Comparison of ENCODE assay signal across 8 cellular contexts in genomic region chr17:40322417-40323315, GRCh38. TPM values are rescaled to one million over a fixed set of nuclear protein-coding genes. Genes with fewer than 3 reads are reported as not detected.
DNase-seq lines count a peak whose midpoint lies in the region; ATAC-seq, FAIRE-seq and TF ChIP-seq lines count a peak whose summit lies in the region.

No MANE protein-coding gene starts in this region.

- H3K9me3 Mint-ChIP-seq in activated T-cell treated with anti-CD3 and anti-CD28 coated beads, Interleukin-2, amount 50 U/mL, for 4 hours: no peaks in the 10 kb centered on the region

- peak overlapping the region; percentile 84 for H3K27ac ChIP-seq in PC-3 (ENCODE audit: low read length)
- peak overlapping the region; percentile 95 for H3K27ac ChIP-seq in fibroblast of lung (ENCODE audit: insufficient read depth, low read length)
- peak overlapping the region; percentile 99 for H3K27ac ChIP-seq in osteoblast (ENCODE audit: low read depth, low read length)
- H3K27ac ChIP-seq in suprapubic skin: peak overlapping the region; percentile 96

- peak overlapping the region; percentile 53 for H3K4me3 ChIP-seq in PC-3 (ENCODE audit: low read length)
- H3K4me3 ChIP-seq in fibroblast of lung (replicated peaks in 1 of 4; ENCODE audit: control extremely low read depth in 1 of 4, insufficient read depth in 1 of 4, low read depth in 3 of 4, low read length in 4 of 4): peak overlapping the region; percentile 1 to 99 (median 30)
- peak overlapping the region; percentile 86 for H3K4me3 ChIP-seq in osteoblast (ENCODE audit: insufficient read depth, low read length)
- peak overlapping the region; percentile 95 for H3K4me3 ChIP-seq in suprapubic skin

- H3K36me3 ChIP-seq in PC-3 (ENCODE audit: low read depth, low read length) (no peaks in the 10 kb centered on the region), fibroblast of lung (ENCODE audit: control insufficient read depth, insufficient read depth, low read length) (no peaks in the 10 kb centered on the region), osteoblast (ENCODE audit: insufficient read depth, low read length) (no peaks in the 10 kb centered on the region), suprapubic skin (no peaks in the 10 kb centered on the region)

- peaks cover 2% of the 10 kb centered on the region for H3K36me3 Mint-ChIP-seq in activated T-cell treated with anti-CD3 and anti-CD28 coated beads, Interleukin-2, amount 50 U/mL, for 4 hours (ENCODE audit: insufficient read depth)

- CTCF ChIA-PET in PC-3 (lab: Charles Lee): no interaction called here

- no peaks in the 10 kb centered on the region for H3K27me3 Mint-ChIP-seq in activated T-cell treated with anti-CD3 and anti-CD28 coated beads, Interleukin-2, amount 50 U/mL, for 4 hours (ENCODE audit: low read depth)

- WGBS in suprapubic skin: 10% methylated on average over 13 of the region's 16 CpGs

- TF ChIP-seq EP300 in suprapubic skin (IDR thresholded peaks at IDR 0.05): no peak

- H3K4me3 Mint-ChIP-seq in activated T-cell treated with anti-CD3 and anti-CD28 coated beads, Interleukin-2, amount 50 U/mL, for 4 hours: peak overlapping the region; percentile 98

- H3K27me3 ChIP-seq in PC-3 (ENCODE audit: low read length) (no peaks in the 10 kb centered on the region), fibroblast of lung (ENCODE audit: control insufficient read depth, insufficient read depth, low read length) (no peaks in the 10 kb centered on the region), osteoblast (ENCODE audit: insufficient read depth, low read length) (no peaks in the 10 kb centered on the region), suprapubic skin (no peaks in the 10 kb centered on the region)

- no peaks in the 10 kb centered on the region for H3K9me2 ChIP-seq in PC-3 (replicated peaks; ENCODE audit: low read length)

- no peaks in the 10 kb centered on the region for H3F3A ChIP-seq in PC-3 (ENCODE audit: low read length, unreplicated experiment)

- intact Hi-C loops in PC-3 (cut with micrococcal nuclease): no loop called here

- H3K9ac ChIP-seq in PC-3 (ENCODE audit: low read length): peak overlapping the region; percentile 62
- H3K9ac ChIP-seq in fibroblast of lung (ENCODE audit: insufficient read depth, low read length): peak overlapping the region; percentile 71

- peak; percentile 81 for DNase-seq in GM12892 (ENCODE audit: insufficient read length)
- DNase-seq in PC-3: peak; percentile 62
- DNase-seq in activated T-cell treated with anti-CD3 and anti-CD28 coated beads, Interleukin-2, amount 50 U/mL, for 4 hours: peak; percentile 73
- peak; percentile 74 to 78 for DNase-seq in fibroblast of lung (ENCODE audit: low read depth in 2 of 2)
- peak; percentile 96 for DNase-seq in osteoblast (ENCODE audit: insufficient read length, low spot score, missing footprints)
- peak; percentile 93 for DNase-seq in suprapubic skin (ENCODE audit: low spot score in 2 of 2)

- H3K4me2 ChIP-seq in PC-3 (ENCODE audit: low read length) (peak overlapping the region; percentile 77), fibroblast of lung (ENCODE audit: extremely low read depth, insufficient read depth, low read length) (peak overlapping the region; percentile 53), osteoblast (ENCODE audit: insufficient read depth, low read length) (peak overlapping the region; percentile 97)

- ATAC-seq in HG02763 (IDR thresholded peaks at IDR 0.05; ENCODE audit: unreplicated experiment): peak; percentile 36
- peak; percentile 16 for ATAC-seq in PC-3
- peak; percentile 27 to 33 for ATAC-seq in activated T-cell treated with anti-CD3 and anti-CD28 coated beads, Interleukin-2, amount 50 U/mL, for 4 hours
- ATAC-seq in HG03565 (IDR thresholded peaks at IDR 0.05; ENCODE audit: unreplicated experiment): no peak

- H4K20me1 ChIP-seq in PC-3 (ENCODE audit: low read length) (peaks cover 10% of the 10 kb centered on the region; the same call in 1 of the 2 replicates), fibroblast of lung (ENCODE audit: control insufficient read depth, extremely low read depth, insufficient read depth, low read length) (no peaks in the 10 kb centered on the region), osteoblast (ENCODE audit: insufficient read depth, low read length) (peaks cover 60% of the 10 kb centered on the region)

- H3K79me2 ChIP-seq in PC-3 (ENCODE audit: low read length) (peaks cover 96% of the 10 kb centered on the region), fibroblast of lung (ENCODE audit: control insufficient read depth, insufficient read depth, low read length) (peaks cover 82% of the 10 kb centered on the region), osteoblast (ENCODE audit: insufficient read depth, low read length) (peaks cover 95% of the 10 kb centered on the region)

- peak; percentile 95 for FAIRE-seq in GM12892 (lab: Jason Lieb, UNC)

- BruUV-seq in PC-3 (replicated peaks; lab: Mats Ljungman, UMichigan): no TSS peak

- H2AFZ ChIP-seq in PC-3 (ENCODE audit: low read length): peak overlapping the region; percentile 46; the same call in 1 of the 2 replicates
- no peak overlapping the region for H2AFZ ChIP-seq in fibroblast of lung (ENCODE audit: low read length)
- H2AFZ ChIP-seq in osteoblast (ENCODE audit: low read length): peak overlapping the region; percentile 67

- H3K9me3 ChIP-seq in PC-3 (ENCODE audit: low read length) (no peaks in the 10 kb centered on the region), fibroblast of lung (ENCODE audit: control insufficient read depth, insufficient read depth, low read depth, low read length) (no peaks in the 10 kb centered on the region), osteoblast (ENCODE audit: low read depth, low read length) (no peaks in the 10 kb centered on the region), suprapubic skin (no peaks in the 10 kb centered on the region)

- peaks cover 75% of the 10 kb centered on the region for H3K4me1 Mint-ChIP-seq in activated T-cell treated with anti-CD3 and anti-CD28 coated beads, Interleukin-2, amount 50 U/mL, for 4 hours (ENCODE audit: low read depth)

- peak; percentile 84; the same call in 1 of the 2 replicates for TF ChIP-seq POLR2A in GM12892 (IDR thresholded peaks at IDR 0.05; ENCODE audit: low read depth, low read length)
- TF ChIP-seq POLR2A in suprapubic skin (IDR thresholded peaks at IDR 0.05): peak in 1 of 2 donors; percentile 50

- peaks cover 43% of the 10 kb centered on the region for H3K4me1 ChIP-seq in PC-3 (ENCODE audit: insufficient read depth, low read length)
- H3K4me1 ChIP-seq in fibroblast of lung (ENCODE audit: control insufficient read depth, extremely low read depth, insufficient read depth, low read length): peaks cover 66% of the 10 kb centered on the region
- H3K4me1 ChIP-seq in osteoblast (ENCODE audit: insufficient read depth, low read length): peaks cover 84% of the 10 kb centered on the region
- peaks cover 94% of the 10 kb centered on the region for H3K4me1 ChIP-seq in suprapubic skin

- POLR2A ChIA-PET in PC-3 (lab: Charles Lee; ENCODE audit: unreplicated experiment): no interaction called here

- TF ChIP-seq CTCF in PC-3 (conservative IDR thresholded peaks at IDR 0.05; ENCODE audit: low read depth, low read length) (no peak), fibroblast of lung (conservative IDR thresholded peaks at IDR 0.05 in 1 of 2, IDR thresholded peaks at IDR 0.05 in 1 of 2; ENCODE audit: low read depth in 1 of 2, low read length in 2 of 2) (no peak), osteoblast (IDR thresholded peaks at IDR 0.05; ENCODE audit: extremely low read depth, low read depth, low read length) (no peak), suprapubic skin (IDR thresholded peaks at IDR 0.05) (no peak)

RNA-seq across cellular contexts. Expression of gene RARA, which starts 13.7 kb away (rescaled TPM):
- polyA plus RNA-seq in GM12892 (2012; ENCODE audit: missing spikeins): 24.3 TPM
- total RNA-seq in PC-3 (2014; rRNA removed) (19.6 and 23.8 TPM in 2 replicates), fibroblast of lung (7.8 and 10.5 TPM in 2 replicates), osteoblast (31.1 and 32.4 TPM in 2 replicates), suprapubic skin (10 to 100 TPM; 19.4 to 32.1 (median 28.3) TPM)
- total RNA-seq in activated T-cell treated with anti-CD3 and anti-CD28 coated beads, Interleukin-2, amount 50 U/mL, for 4 hours: 10 to 100 TPM; 46.5 to 61.9 (median 48.7) TPM
- 7.0 and 7.6 TPM in 2 replicates for polyA plus RNA-seq in fibroblast of lung
- 27.6 and 29.8 TPM in 2 replicates for polyA plus RNA-seq in fibroblast of lung (2012)
- polyA minus RNA-seq in fibroblast of lung (ENCODE audit: low replicate concordance): 39.2 and 44.6 TPM in 2 replicates

RNA-seq across cellular contexts. Expression of gene CDC6, which starts 35.0 kb away (rescaled TPM):
- polyA plus RNA-seq in GM12892 (2012; ENCODE audit: missing spikeins): 39.5 TPM
- total RNA-seq in PC-3 (2014; rRNA removed) (48.9 and 58.3 TPM in 2 replicates), fibroblast of lung (1.3 and 4.5 TPM in 2 replicates), osteoblast (5.1 and 8.3 TPM in 2 replicates), suprapubic skin (1 to 10 TPM; 2.7 to 5.3 (median 3.3) TPM)
- 10 to 100 TPM; 67.3 to 94.0 (median 83.6) TPM for total RNA-seq in activated T-cell treated with anti-CD3 and anti-CD28 coated beads, Interleukin-2, amount 50 U/mL, for 4 hours
- polyA plus RNA-seq in fibroblast of lung: 16.3 and 45.4 TPM in 2 replicates
- polyA plus RNA-seq in fibroblast of lung (2012): 9.1 and 27.8 TPM in 2 replicates
- polyA minus RNA-seq in fibroblast of lung (ENCODE audit: low replicate concordance): 2.0 and 6.4 TPM in 2 replicates

RNA-seq across cellular contexts. Expression of gene GJD3, which starts 41.9 kb away (rescaled TPM):
- not detected for polyA plus RNA-seq in GM12892 (2012; ENCODE audit: missing spikeins)
- not detected in 2 replicates for total RNA-seq in PC-3 (2014; rRNA removed)
- total RNA-seq in activated T-cell treated with anti-CD3 and anti-CD28 coated beads, Interleukin-2, amount 50 U/mL, for 4 hours: not detected
- total RNA-seq in fibroblast of lung: 3.9 and 4.3 TPM in 2 replicates
- polyA plus RNA-seq in fibroblast of lung: 0.16 and 0.99 TPM in 2 replicates
- 0.36 TPM in 1 of 2 replicates, not detected in the other for polyA plus RNA-seq in fibroblast of lung (2012)
- 0.63 TPM in 1 of 2 replicates, not detected in the other for polyA minus RNA-seq in fibroblast of lung (ENCODE audit: low replicate concordance)
- total RNA-seq in osteoblast: 1.8 and 2.7 TPM in 2 replicates
- total RNA-seq in suprapubic skin: 1 to 10 TPM in 1 of 4 donors, not detected in 3; 2.1 TPM

Comparison
In these comparisons a context has a peak if more than half of its experiments do, and no peak if none do; other contexts are left out.
1. H3K4me3 ChIP-seq: peak in every context shown above with its lines; median percentile 95 in suprapubic skin; 86 in osteoblast; 53 in PC-3; 30 in fibroblast of lung.